Comparison of ENCODE assay signal across 10 cellular contexts in genomic region chr4:128635141-128635911, GRCh38.
DNase-seq lines count a peak whose midpoint lies in the region; ATAC-seq lines count a peak whose summit lies in the region.
"Had no signal": no experiment of that assay in that cellular context is flagged by ENCODE, and none has a peak within 500 bp of the region (broad histone marks: within the 10 kb centered on the region; RNA-seq: fewer than 3 reads in every experiment).

No MANE protein-coding gene starts in this region.

- no peaks in the 10 kb centered on the region for H3K9me3 ChIP-seq in adipocyte (ENCODE audit: control insufficient read depth, low read length)

- H3K36me3 ChIP-seq in adipocyte (ENCODE audit: control insufficient read depth, insufficient read depth, low read length, severe bottlenecking) = no peaks in the 10 kb centered on the region

- peak overlapping the region; percentile 10 for H3K27ac ChIP-seq in substantia nigra (ENCODE audit: low read depth, low read length, poor library complexity, severe bottlenecking)
- H3K27ac ChIP-seq: HL-60 had no signal

- H3K4me1 ChIP-seq in adipocyte (ENCODE audit: control insufficient read depth, insufficient read depth, low read length) = peaks cover 59% of the 10 kb centered on the region

- no peak for ATAC-seq in HG03025 (IDR thresholded peaks at IDR 0.05; ENCODE audit: low FRiP score, unreplicated experiment)
- ATAC-seq: stimulated activated effector memory CD8-positive, alpha-beta T cell treated with anti-CD3 and anti-CD28 coated beads, Interleukin-12 subunit alpha, Interleukin-12 subunit beta, amount 100 ng/mL, for 72 hours had no signal

- peak; percentile 88 for DNase-seq in NCI-H1092 treated with DMSO at 0.1 percent for 48 hours (lab: John Stamatoyannopoulos, UW)
- DNase-seq in adipocyte (ENCODE audit: low read depth) = peak; percentile 25
- peak; percentile 28 for DNase-seq in iris pigment epithelial cell (ENCODE audit: low read depth)
- peak in 44 of 49 donors; percentile 3 to 83 (median 48) for DNase-seq in substantia nigra (lab: John Stamatoyannopoulos, UW)
- no peak for DNase-seq in activated T-cell treated with anti-CD3 and anti-CD28 coated beads, Interleukin-2, amount 50 U/mL, for 48 hours
- DNase-seq in AG20443 (ENCODE audit: low spot score) = no peak
- DNase-seq in stimulated activated naive CD4-positive, alpha-beta T cell (lab: John Stamatoyannopoulos, UW) = no peak

- H3K4me3 ChIP-seq in adipocyte (ENCODE audit: low read length) = no peak overlapping the region

- no peaks in the 10 kb centered on the region for H3K27me3 ChIP-seq in adipocyte (replicated peaks; ENCODE audit: control insufficient read depth, insufficient read depth, low read length)

- no peak overlapping the region for H3K9ac ChIP-seq in adipocyte (ENCODE audit: low read length)

Comparison
In these comparisons a context has a peak if more than half of its experiments do, and no peak if none do; other contexts are left out.
1. DNase-seq: peak in NCI-H1092 treated with DMSO at 0.1 percent for 48 hours (single experiment), adipocyte (single experiment), iris pigment epithelial cell (single experiment) and substantia nigra (44 of 49); none in activated T-cell treated with anti-CD3 and anti-CD28 coated beads, Interleukin-2, amount 50 U/mL, for 48 hours (0 of 2), AG20443 (single experiment) and stimulated activated naive CD4-positive, alpha-beta T cell (0 of 6).